1 cellular context compared by ENCODE assay signal in the genomic region with DNA sequence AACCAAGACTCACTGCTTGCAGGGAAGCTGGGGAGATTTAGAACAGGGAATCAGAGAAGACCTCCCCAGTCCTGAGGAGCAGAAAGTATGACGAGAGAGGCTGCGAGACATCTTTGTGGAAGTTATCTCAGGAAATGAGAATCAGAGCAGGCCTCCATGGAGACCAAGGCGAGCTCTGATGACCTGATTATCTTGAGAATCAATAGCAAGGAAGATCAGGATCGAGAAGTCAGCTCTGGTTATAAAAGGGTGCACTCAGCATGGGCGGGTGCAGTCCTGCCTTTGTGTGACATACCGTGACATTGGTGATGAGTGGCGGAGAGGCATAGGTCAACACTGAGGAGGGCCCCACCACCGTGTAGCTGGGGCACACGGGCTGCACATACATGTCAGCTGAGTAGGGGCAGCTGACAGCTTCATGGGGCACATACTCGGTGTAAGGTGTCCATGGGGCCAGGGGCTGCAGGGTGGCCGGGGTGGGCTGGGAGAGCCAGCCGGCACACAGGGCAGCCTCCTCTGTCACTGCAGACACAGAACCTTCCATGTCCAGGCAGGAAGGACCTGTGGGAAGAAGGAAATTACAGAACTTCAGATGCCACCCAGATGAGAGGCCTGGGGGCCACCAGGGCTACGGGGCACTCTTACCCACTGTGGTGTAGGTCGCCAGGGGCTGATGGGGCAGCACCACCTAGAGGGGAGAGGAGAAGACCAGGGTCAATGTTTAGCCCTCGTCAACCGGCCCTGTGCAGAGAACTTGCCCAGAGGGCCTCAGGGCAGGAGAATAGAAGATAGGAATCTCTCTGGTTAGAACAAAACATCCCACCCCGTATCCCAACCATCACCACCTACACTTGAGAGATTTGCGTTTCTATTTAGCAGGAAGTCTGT.
TF ChIP-seq lines count a peak whose summit lies in the region.

No MANE protein-coding gene starts in this region.

TF ChIP-seq in HepG2, 621 proteins besides CTCF, POLR2A, EP300 and RAD21 (continued from another document and continues in another):
- TF ChIP-seq ZNF720 (CRISPR knock-in tag; IDR thresholded peaks at IDR 0.05): no peak
- no peak for TF ChIP-seq RFXANK (CRISPR knock-in tag; IDR thresholded peaks at IDR 0.05)
- TF ChIP-seq, protein P1, sequence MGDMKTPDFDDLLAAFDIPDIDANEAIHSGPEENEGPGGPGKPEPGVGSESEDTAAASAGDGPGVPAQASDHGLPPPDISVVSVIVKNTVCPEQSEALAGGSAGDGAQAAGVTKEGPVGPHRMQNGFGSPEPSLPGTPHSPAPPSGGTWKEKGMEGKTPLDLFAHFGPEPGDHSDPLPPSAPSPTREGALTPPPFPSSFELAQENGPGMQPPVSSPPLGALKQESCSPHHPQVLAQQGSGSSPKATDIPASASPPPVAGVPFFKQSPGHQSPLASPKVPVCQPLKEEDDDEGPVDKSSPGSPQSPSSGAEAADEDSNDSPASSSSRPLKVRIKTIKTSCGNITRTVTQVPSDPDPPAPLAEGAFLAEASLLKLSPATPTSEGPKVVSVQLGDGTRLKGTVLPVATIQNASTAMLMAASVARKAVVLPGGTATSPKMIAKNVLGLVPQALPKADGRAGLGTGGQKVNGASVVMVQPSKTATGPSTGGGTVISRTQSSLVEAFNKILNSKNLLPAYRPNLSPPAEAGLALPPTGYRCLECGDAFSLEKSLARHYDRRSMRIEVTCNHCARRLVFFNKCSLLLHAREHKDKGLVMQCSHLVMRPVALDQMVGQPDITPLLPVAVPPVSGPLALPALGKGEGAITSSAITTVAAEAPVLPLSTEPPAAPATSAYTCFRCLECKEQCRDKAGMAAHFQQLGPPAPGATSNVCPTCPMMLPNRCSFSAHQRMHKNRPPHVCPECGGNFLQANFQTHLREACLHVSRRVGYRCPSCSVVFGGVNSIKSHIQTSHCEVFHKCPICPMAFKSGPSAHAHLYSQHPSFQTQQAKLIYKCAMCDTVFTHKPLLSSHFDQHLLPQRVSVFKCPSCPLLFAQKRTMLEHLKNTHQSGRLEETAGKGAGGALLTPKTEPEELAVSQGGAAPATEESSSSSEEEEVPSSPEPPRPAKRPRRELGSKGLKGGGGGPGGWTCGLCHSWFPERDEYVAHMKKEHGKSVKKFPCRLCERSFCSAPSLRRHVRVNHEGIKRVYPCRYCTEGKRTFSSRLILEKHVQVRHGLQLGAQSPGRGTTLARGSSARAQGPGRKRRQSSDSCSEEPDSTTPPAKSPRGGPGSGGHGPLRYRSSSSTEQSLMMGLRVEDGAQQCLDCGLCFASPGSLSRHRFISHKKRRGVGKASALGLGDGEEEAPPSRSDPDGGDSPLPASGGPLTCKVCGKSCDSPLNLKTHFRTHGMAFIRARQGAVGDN (CRISPR knock-in tag; IDR thresholded peaks at IDR 0.05): peak; percentile 88
- no peak for TF ChIP-seq PATZ1 (CRISPR knock-in tag; IDR thresholded peaks at IDR 0.05)
- no peak for TF ChIP-seq ZNF746 (CRISPR knock-in tag; IDR thresholded peaks at IDR 0.05)
- TF ChIP-seq ZFP37 (CRISPR knock-in tag; IDR thresholded peaks at IDR 0.05; ENCODE audit: borderline replicate concordance): no peak
- TF ChIP-seq NR3C1 (CRISPR knock-in tag; IDR thresholded peaks at IDR 0.05): no peak
- no peak for TF ChIP-seq ZNF766 (CRISPR knock-in tag; IDR thresholded peaks at IDR 0.05; ENCODE audit: borderline replicate concordance)
- TF ChIP-seq CCDC6 (CRISPR knock-in tag; IDR thresholded peaks at IDR 0.05): no peak
- no peak for TF ChIP-seq MTF1 (CRISPR knock-in tag; IDR thresholded peaks at IDR 0.05)
- TF ChIP-seq ZNF724P (CRISPR knock-in tag; IDR thresholded peaks at IDR 0.05; ENCODE audit: borderline replicate concordance): no peak
- TF ChIP-seq GATAD2A (CRISPR knock-in tag; IDR thresholded peaks at IDR 0.05): no peak
- TF ChIP-seq, protein P2, sequence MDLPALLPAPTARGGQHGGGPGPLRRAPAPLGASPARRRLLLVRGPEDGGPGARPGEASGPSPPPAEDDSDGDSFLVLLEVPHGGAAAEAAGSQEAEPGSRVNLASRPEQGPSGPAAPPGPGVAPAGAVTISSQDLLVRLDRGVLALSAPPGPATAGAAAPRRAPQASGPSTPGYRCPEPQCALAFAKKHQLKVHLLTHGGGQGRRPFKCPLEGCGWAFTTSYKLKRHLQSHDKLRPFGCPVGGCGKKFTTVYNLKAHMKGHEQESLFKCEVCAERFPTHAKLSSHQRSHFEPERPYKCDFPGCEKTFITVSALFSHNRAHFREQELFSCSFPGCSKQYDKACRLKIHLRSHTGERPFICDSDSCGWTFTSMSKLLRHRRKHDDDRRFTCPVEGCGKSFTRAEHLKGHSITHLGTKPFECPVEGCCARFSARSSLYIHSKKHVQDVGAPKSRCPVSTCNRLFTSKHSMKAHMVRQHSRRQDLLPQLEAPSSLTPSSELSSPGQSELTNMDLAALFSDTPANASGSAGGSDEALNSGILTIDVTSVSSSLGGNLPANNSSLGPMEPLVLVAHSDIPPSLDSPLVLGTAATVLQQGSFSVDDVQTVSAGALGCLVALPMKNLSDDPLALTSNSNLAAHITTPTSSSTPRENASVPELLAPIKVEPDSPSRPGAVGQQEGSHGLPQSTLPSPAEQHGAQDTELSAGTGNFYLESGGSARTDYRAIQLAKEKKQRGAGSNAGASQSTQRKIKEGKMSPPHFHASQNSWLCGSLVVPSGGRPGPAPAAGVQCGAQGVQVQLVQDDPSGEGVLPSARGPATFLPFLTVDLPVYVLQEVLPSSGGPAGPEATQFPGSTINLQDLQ (CRISPR knock-in tag; IDR thresholded peaks at IDR 0.05): no peak
- TF ChIP-seq ZNF781 (CRISPR knock-in tag; IDR thresholded peaks at IDR 0.05; ENCODE audit: borderline replicate concordance, not compliant biosample characterization): no peak
- TF ChIP-seq YEATS2 (CRISPR knock-in tag; IDR thresholded peaks at IDR 0.05; ENCODE audit: borderline replicate concordance): no peak
- TF ChIP-seq HES4 (CRISPR knock-in tag; IDR thresholded peaks at IDR 0.05; ENCODE audit: borderline replicate concordance): no peak
- TF ChIP-seq ZNF512B (CRISPR knock-in tag; IDR thresholded peaks at IDR 0.05; ENCODE audit: borderline replicate concordance): 0 out of 2 replicates have a peak, but pooled peaks have one; percentile 40
- TF ChIP-seq, protein P3, sequence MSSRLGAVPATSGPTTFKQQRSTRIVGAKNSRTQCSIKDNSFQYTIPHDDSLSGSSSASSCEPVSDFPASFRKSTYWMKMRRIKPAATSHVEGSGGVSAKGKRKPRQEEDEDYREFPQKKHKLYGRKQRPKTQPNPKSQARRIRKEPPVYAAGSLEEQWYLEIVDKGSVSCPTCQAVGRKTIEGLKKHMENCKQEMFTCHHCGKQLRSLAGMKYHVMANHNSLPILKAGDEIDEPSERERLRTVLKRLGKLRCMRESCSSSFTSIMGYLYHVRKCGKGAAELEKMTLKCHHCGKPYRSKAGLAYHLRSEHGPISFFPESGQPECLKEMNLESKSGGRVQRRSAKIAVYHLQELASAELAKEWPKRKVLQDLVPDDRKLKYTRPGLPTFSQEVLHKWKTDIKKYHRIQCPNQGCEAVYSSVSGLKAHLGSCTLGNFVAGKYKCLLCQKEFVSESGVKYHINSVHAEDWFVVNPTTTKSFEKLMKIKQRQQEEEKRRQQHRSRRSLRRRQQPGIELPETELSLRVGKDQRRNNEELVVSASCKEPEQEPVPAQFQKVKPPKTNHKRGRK (CRISPR knock-in tag; IDR thresholded peaks at IDR 0.05): no peak
- TF ChIP-seq TARDBP (CRISPR knock-in tag; IDR thresholded peaks at IDR 0.05): no peak
- no peak for TF ChIP-seq ZSCAN12 (CRISPR knock-in tag; IDR thresholded peaks at IDR 0.05)
- no peak for TF ChIP-seq MBD4 (IDR thresholded peaks at IDR 0.05; ENCODE audit: borderline replicate concordance, low read length)
- no peak for TF ChIP-seq ARID2 (CRISPR knock-in tag; IDR thresholded peaks at IDR 0.05; ENCODE audit: borderline replicate concordance)
- TF ChIP-seq JUN (CRISPR knock-in tag; IDR thresholded peaks at IDR 0.05): no peak
- TF ChIP-seq ZBTB4 (CRISPR knock-in tag; IDR thresholded peaks at IDR 0.05; ENCODE audit: borderline replicate concordance): peak; percentile 74; the same call in 1 of the 2 replicates
- TF ChIP-seq NONO (IDR thresholded peaks at IDR 0.05): no peak
- 0 out of 2 replicates have a peak, but pooled peaks have one; percentile 9 for TF ChIP-seq NONO (CRISPR knock-in tag; conservative IDR thresholded peaks at IDR 0.05)
- no peak for TF ChIP-seq YY1 (IDR thresholded peaks at IDR 0.05; ENCODE audit: insufficient read depth, insufficient replicate concordance, low read depth, low read length)
- TF ChIP-seq NPAS2 (CRISPR knock-in tag; IDR thresholded peaks at IDR 0.05; ENCODE audit: borderline replicate concordance): no peak
- TF ChIP-seq, protein P4, sequence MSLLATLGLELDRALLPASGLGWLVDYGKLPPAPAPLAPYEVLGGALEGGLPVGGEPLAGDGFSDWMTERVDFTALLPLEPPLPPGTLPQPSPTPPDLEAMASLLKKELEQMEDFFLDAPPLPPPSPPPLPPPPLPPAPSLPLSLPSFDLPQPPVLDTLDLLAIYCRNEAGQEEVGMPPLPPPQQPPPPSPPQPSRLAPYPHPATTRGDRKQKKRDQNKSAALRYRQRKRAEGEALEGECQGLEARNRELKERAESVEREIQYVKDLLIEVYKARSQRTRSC (CRISPR knock-in tag; IDR thresholded peaks at IDR 0.05; ENCODE audit: low read depth): no peak
- no peak for TF ChIP-seq ATF4 (CRISPR knock-in tag; IDR thresholded peaks at IDR 0.05)
- TF ChIP-seq, protein P5, sequence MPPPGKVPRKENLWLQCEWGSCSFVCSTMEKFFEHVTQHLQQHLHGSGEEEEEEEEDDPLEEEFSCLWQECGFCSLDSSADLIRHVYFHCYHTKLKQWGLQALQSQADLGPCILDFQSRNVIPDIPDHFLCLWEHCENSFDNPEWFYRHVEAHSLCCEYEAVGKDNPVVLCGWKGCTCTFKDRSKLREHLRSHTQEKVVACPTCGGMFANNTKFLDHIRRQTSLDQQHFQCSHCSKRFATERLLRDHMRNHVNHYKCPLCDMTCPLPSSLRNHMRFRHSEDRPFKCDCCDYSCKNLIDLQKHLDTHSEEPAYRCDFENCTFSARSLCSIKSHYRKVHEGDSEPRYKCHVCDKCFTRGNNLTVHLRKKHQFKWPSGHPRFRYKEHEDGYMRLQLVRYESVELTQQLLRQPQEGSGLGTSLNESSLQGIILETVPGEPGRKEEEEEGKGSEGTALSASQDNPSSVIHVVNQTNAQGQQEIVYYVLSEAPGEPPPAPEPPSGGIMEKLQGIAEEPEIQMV (CRISPR knock-in tag; IDR thresholded peaks at IDR 0.05; ENCODE audit: low read depth): no peak
- TF ChIP-seq SP2 (CRISPR knock-in tag; IDR thresholded peaks at IDR 0.05): no peak
